Comparison of ENCODE assay signal across 11 cellular contexts in the genomic region with DNA sequence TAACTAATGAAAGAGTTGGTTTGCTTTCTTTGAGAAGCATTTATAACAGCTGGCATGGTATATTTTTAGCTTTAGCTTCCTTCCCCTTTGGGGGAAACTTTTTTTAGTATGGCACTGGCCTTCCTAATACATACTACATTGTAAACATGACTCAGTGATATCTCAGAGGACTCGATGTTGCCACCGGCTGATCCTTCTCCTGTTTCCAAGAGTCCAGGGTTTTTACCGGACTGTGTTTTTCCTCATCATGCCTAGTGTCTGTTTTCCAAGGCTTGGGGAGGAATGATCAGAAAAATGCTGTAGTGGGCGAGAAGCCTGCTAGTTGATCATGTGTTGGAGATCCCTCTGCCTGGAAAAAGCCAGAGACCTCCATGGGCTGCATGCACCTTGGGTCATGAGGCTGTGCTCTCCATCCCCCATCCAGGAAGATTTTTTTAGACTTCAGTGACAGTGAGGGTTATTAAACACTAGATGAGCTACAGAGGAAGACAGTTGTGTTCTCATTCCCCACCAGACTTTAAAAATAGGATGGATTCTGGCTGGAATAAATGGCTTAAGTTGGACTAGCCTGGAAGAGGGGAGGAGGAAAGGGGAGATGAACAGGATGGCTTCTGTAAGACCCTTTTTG.
DNase-seq lines count a peak whose midpoint lies in the region; ATAC-seq and TF ChIP-seq lines count a peak whose summit lies in the region.
"Had no signal": no experiment of that assay in that cellular context is flagged by ENCODE, and none has a peak within 500 bp of the region (broad histone marks: within the 10 kb centered on the region; RNA-seq: fewer than 3 reads in every experiment).

No MANE protein-coding gene starts in this region.

- CTCF ChIA-PET in activated CD4-positive, alpha-beta memory T cell treated with anti-CD3 and anti-CD28 coated beads for 36 hours (lab: Charles Lee) = interaction anchor here (1.1 to 1.3 kb wide), 3 partner anchors 13 to 148 kb away, joined by 4 to 10 read pairs (median 4); no protein-coding TSS in a partner anchor
- CTCF ChIA-PET in activated CD4-positive, alpha-beta memory T cell treated with anti-CD3 and anti-CD28 coated beads, Interleukin-2, amount 10 ng/mL, durations not matched to agents 7 days and 5 days (lab: Charles Lee) = interaction anchor here (1.2 kb wide), 1 partner anchor 61 kb away, joined by 6 read pairs; no protein-coding TSS in a partner anchor

- no peaks in the 10 kb centered on the region for H3K27me3 Mint-ChIP-seq in activated CD4-positive, alpha-beta memory T cell treated with anti-CD3 and anti-CD28 coated beads for 36 hours
- peaks cover 9% of the 10 kb centered on the region for H3K27me3 Mint-ChIP-seq in activated CD4-positive, alpha-beta memory T cell treated with anti-CD3 and anti-CD28 coated beads, Interleukin-2, amount 10 ng/mL, durations not matched to agents 7 days and 5 days
- no peaks in the 10 kb centered on the region for H3K27me3 Mint-ChIP-seq in dendritic cell treated with granulocyte-macrophage colony-stimulating factor and Interleukin-4, amounts not matched to agents 40 ng/mL and 50 ng/mL, for 4 days

- H3K36me3 ChIP-seq in muscle layer of colon (ENCODE audit: insufficient read depth, low read length) (no peaks in the 10 kb centered on the region), upper lobe of right lung (no peaks in the 10 kb centered on the region)
- H3K36me3 ChIP-seq: neutrophil had no signal

- intact Hi-C loops in activated CD4-positive, alpha-beta memory T cell treated with anti-CD3 and anti-CD28 coated beads for 36 hours (cut with micrococcal nuclease) = no loop called here
- intact Hi-C loops in dendritic cell treated with granulocyte-macrophage colony-stimulating factor and Interleukin-4, amounts not matched to agents 40 ng/mL and 50 ng/mL, for 4 days (cut with micrococcal nuclease) = no loop called here
- intact Hi-C loops in upper lobe of right lung (cut with DNase I) = no loop called here

- POLR2A ChIA-PET in activated CD4-positive, alpha-beta memory T cell treated with anti-CD3 and anti-CD28 coated beads for 36 hours (lab: Charles Lee) = no interaction called here
- POLR2A ChIA-PET in activated CD4-positive, alpha-beta memory T cell treated with anti-CD3 and anti-CD28 coated beads, Interleukin-2, amount 10 ng/mL, durations not matched to agents 7 days and 5 days (lab: Charles Lee) = no interaction called here

- no peak overlapping the region for H3K4me3 Mint-ChIP-seq in activated CD4-positive, alpha-beta memory T cell treated with anti-CD3 and anti-CD28 coated beads for 36 hours
- H3K4me3 Mint-ChIP-seq in activated CD4-positive, alpha-beta memory T cell treated with anti-CD3 and anti-CD28 coated beads, Interleukin-2, amount 10 ng/mL, durations not matched to agents 7 days and 5 days = no peak overlapping the region
- H3K4me3 Mint-ChIP-seq in dendritic cell treated with granulocyte-macrophage colony-stimulating factor and Interleukin-4, amounts not matched to agents 40 ng/mL and 50 ng/mL, for 4 days = no peak overlapping the region
- H3K4me3 Mint-ChIP-seq: T-helper 1 cell treated with Interleukin-12 subunit alpha and Interleukin-12 subunit beta and Interleukin-4 antibody, amounts not matched to agents 30 μg/mL and 1 μg/mL, for 36 hours had no signal

- H3K9me3 ChIP-seq in muscle layer of colon (ENCODE audit: low read length) (no peaks in the 10 kb centered on the region), upper lobe of right lung (no peaks in the 10 kb centered on the region)
- H3K9me3 ChIP-seq: neutrophil had no signal

- peak overlapping the region; percentile 35 for H3K27ac ChIP-seq in muscle layer of colon (ENCODE audit: low read depth, low read length)
- H3K27ac ChIP-seq in upper lobe of right lung = peak overlapping the region; percentile 34
- no peak overlapping the region for H3K27ac ChIP-seq in substantia nigra (ENCODE audit: low read depth, low read length, poor library complexity, severe bottlenecking)
- H3K27ac ChIP-seq: neutrophil had no signal

- DNase-seq in activated CD4-positive, alpha-beta memory T cell treated with anti-CD3 and anti-CD28 coated beads for 36 hours = no peak
- no peak for DNase-seq in activated CD4-positive, alpha-beta memory T cell treated with anti-CD3 and anti-CD28 coated beads, Interleukin-2, amount 10 ng/mL, durations not matched to agents 7 days and 5 days
- DNase-seq in upper lobe of right lung (no peak), substantia nigra (lab: John Stamatoyannopoulos, UW) (no peak), DMS53 (lab: John Stamatoyannopoulos, UW) (no peak)
- DNase-seq: NCI-H2171 treated with DMSO at 0.1 percent for 48 hours had no signal

- H3K4me1 Mint-ChIP-seq in activated CD4-positive, alpha-beta memory T cell treated with anti-CD3 and anti-CD28 coated beads for 36 hours (ENCODE audit: low read depth) = peaks cover 17% of the 10 kb centered on the region
- peaks cover 8% of the 10 kb centered on the region for H3K4me1 Mint-ChIP-seq in activated CD4-positive, alpha-beta memory T cell treated with anti-CD3 and anti-CD28 coated beads, Interleukin-2, amount 10 ng/mL, durations not matched to agents 7 days and 5 days
- peaks cover 16% of the 10 kb centered on the region for H3K4me1 Mint-ChIP-seq in dendritic cell treated with granulocyte-macrophage colony-stimulating factor and Interleukin-4, amounts not matched to agents 40 ng/mL and 50 ng/mL, for 4 days (ENCODE audit: low read depth)

- H3K4me1 ChIP-seq in muscle layer of colon (ENCODE audit: insufficient read depth, low read length) (peaks cover 49% of the 10 kb centered on the region), upper lobe of right lung (peaks cover 17% of the 10 kb centered on the region)

- H3K27me3 ChIP-seq in muscle layer of colon (ENCODE audit: control insufficient read depth in 1 of 2, insufficient read depth in 2 of 2, low read length in 2 of 2) (no peaks in the 10 kb centered on the region), upper lobe of right lung (no peaks in the 10 kb centered on the region)
- H3K27me3 ChIP-seq: neutrophil had no signal

- H3K4me3 ChIP-seq in muscle layer of colon (ENCODE audit: low read depth in 1 of 2, low read length in 2 of 2) (no peak overlapping the region), upper lobe of right lung (no peak overlapping the region)

- no peak overlapping the region for H3K9ac ChIP-seq in muscle layer of colon (ENCODE audit: low read length)

- TF ChIP-seq CTCF in upper lobe of right lung (IDR thresholded peaks at IDR 0.05) = no peak

- peak overlapping the region; percentile 21 for H3K27ac Mint-ChIP-seq in activated CD4-positive, alpha-beta memory T cell treated with anti-CD3 and anti-CD28 coated beads for 36 hours
- H3K27ac Mint-ChIP-seq in activated CD4-positive, alpha-beta memory T cell treated with anti-CD3 and anti-CD28 coated beads, Interleukin-2, amount 10 ng/mL, durations not matched to agents 7 days and 5 days = no peak overlapping the region
- peak overlapping the region; percentile 66 for H3K27ac Mint-ChIP-seq in dendritic cell treated with granulocyte-macrophage colony-stimulating factor and Interleukin-4, amounts not matched to agents 40 ng/mL and 50 ng/mL, for 4 days
- H3K27ac Mint-ChIP-seq: T-helper 1 cell treated with Interleukin-12 subunit alpha and Interleukin-12 subunit beta and Interleukin-4 antibody, amounts not matched to agents 30 μg/mL and 1 μg/mL, for 36 hours had no signal

- ATAC-seq in upper lobe of right lung (no peak), HG02884 (IDR thresholded peaks at IDR 0.05; ENCODE audit: unreplicated experiment) (no peak)

- no peaks in the 10 kb centered on the region for H3K9me3 Mint-ChIP-seq in activated CD4-positive, alpha-beta memory T cell treated with anti-CD3 and anti-CD28 coated beads for 36 hours
- no peaks in the 10 kb centered on the region for H3K9me3 Mint-ChIP-seq in activated CD4-positive, alpha-beta memory T cell treated with anti-CD3 and anti-CD28 coated beads, Interleukin-2, amount 10 ng/mL, durations not matched to agents 7 days and 5 days
- H3K9me3 Mint-ChIP-seq in dendritic cell treated with granulocyte-macrophage colony-stimulating factor and Interleukin-4, amounts not matched to agents 40 ng/mL and 50 ng/mL, for 4 days = no peaks in the 10 kb centered on the region

- no peaks in the 10 kb centered on the region for H3K36me3 Mint-ChIP-seq in activated CD4-positive, alpha-beta memory T cell treated with anti-CD3 and anti-CD28 coated beads for 36 hours
- no peaks in the 10 kb centered on the region for H3K36me3 Mint-ChIP-seq in activated CD4-positive, alpha-beta memory T cell treated with anti-CD3 and anti-CD28 coated beads, Interleukin-2, amount 10 ng/mL, durations not matched to agents 7 days and 5 days (ENCODE audit: low read depth)
- H3K36me3 Mint-ChIP-seq in dendritic cell treated with granulocyte-macrophage colony-stimulating factor and Interleukin-4, amounts not matched to agents 40 ng/mL and 50 ng/mL, for 4 days (ENCODE audit: low read depth) = no peaks in the 10 kb centered on the region
